1 cellular context compared by ENCODE assay signal in genomic region chr1:237041795-237042466, GRCh38.
TF ChIP-seq lines count a peak whose summit lies in the region.

RYR2 (plus strand) TSS chr1:237042184; CDS start chr1:237042522, 338 bp downstream.

TF ChIP-seq in HEK293, 187 proteins besides CTCF, POLR2A, EP300 and RAD21 (continued from another document and continues in another):
- TF ChIP-seq TSHZ1 (tag by site-specific recombination; IDR thresholded peaks at IDR 0.05; ENCODE audit: borderline replicate concordance) (0 out of 2 replicates have a peak, but pooled peaks have one; percentile 32), ZEB2 (tag by site-specific recombination; IDR thresholded peaks at IDR 0.05) (peak; percentile 98), EGR2 (tag by site-specific recombination; IDR thresholded peaks at IDR 0.05; ENCODE audit: low read depth) (no peak), BCL11A (tag by site-specific recombination; IDR thresholded peaks at IDR 0.05; ENCODE audit: low read depth) (peak; percentile 35; the same call in 1 of the 2 replicates), ZNF214 (tag by site-specific recombination; IDR thresholded peaks at IDR 0.05; ENCODE audit: borderline replicate concordance) (peak; percentile 27; the same call in 1 of the 2 replicates), ZNF157 (tag by site-specific recombination; IDR thresholded peaks at IDR 0.05) (no peak), BCL11B (tag by site-specific recombination; IDR thresholded peaks at IDR 0.05; ENCODE audit: low read depth) (peak; percentile 63; the same call in 1 of the 2 replicates), REPIN1 (tag by site-specific recombination; IDR thresholded peaks at IDR 0.05; ENCODE audit: low read depth) (peak; percentile 37; the same call in 1 of the 2 replicates), KLF7 (tag by site-specific recombination; IDR thresholded peaks at IDR 0.05; ENCODE audit: borderline replicate concordance) (no peak), ZNF843 (tag by site-specific recombination; IDR thresholded peaks at IDR 0.05) (peak; percentile 58; the same call in 1 of the 2 replicates), ZNF596 (tag by site-specific recombination; IDR thresholded peaks at IDR 0.05) (peak; percentile 51; the same call in 1 of the 2 replicates), ZNF114 (tag by site-specific recombination; IDR thresholded peaks at IDR 0.05) (no peak), ZNF792 (tag by site-specific recombination; IDR thresholded peaks at IDR 0.05) (peak; percentile 25; the same call in 1 of the 2 replicates), ZNF670 (tag by site-specific recombination; IDR thresholded peaks at IDR 0.05; ENCODE audit: low read depth) (no peak), ZNF549 (tag by site-specific recombination; IDR thresholded peaks at IDR 0.05) (0 out of 2 replicates have a peak, but pooled peaks have one; percentile 18), ZNF660 (tag by site-specific recombination; IDR thresholded peaks at IDR 0.05) (peak; percentile 63; the same call in 1 of the 2 replicates), ZNF639 (tag by site-specific recombination; IDR thresholded peaks at IDR 0.05) (0 out of 2 replicates have a peak, but pooled peaks have one; percentile 50), KLF17 (tag by site-specific recombination; IDR thresholded peaks at IDR 0.05) (peak; percentile 74), ZNF830 (tag by site-specific recombination; IDR thresholded peaks at IDR 0.05; ENCODE audit: low read depth) (no peak), ZNF202 (tag by site-specific recombination; IDR thresholded peaks at IDR 0.05; ENCODE audit: borderline replicate concordance) (no peak), ZSCAN30 (tag by site-specific recombination; IDR thresholded peaks at IDR 0.05) (0 out of 2 replicates have a peak, but pooled peaks have one; percentile 54), ATF2 (tag by site-specific recombination; IDR thresholded peaks at IDR 0.05; ENCODE audit: low read depth) (0 out of 2 replicates have a peak, but pooled peaks have one; percentile 13), ZNF561 (tag by site-specific recombination; IDR thresholded peaks at IDR 0.05; ENCODE audit: borderline replicate concordance) (peak; percentile 68; the same call in 1 of the 2 replicates), ZNF701 (tag by site-specific recombination; IDR thresholded peaks at IDR 0.05) (no peak), ZNF311 (tag by site-specific recombination; IDR thresholded peaks at IDR 0.05; ENCODE audit: borderline replicate concordance) (no peak), ZNF274 (IDR thresholded peaks at IDR 0.05; ENCODE audit: low read length) (no peak), ZNF274 (tag by site-specific recombination; IDR thresholded peaks at IDR 0.05; ENCODE audit: borderline replicate concordance) (no peak), GLI2 (tag by site-specific recombination; IDR thresholded peaks at IDR 0.05; ENCODE audit: borderline replicate concordance, low read depth) (no peak), ZNF704 (tag by site-specific recombination; IDR thresholded peaks at IDR 0.05) (no peak), ZNF335 (tag by site-specific recombination; conservative IDR thresholded peaks at IDR 0.05) (peak; percentile 64), ZNF747 (tag by site-specific recombination; IDR thresholded peaks at IDR 0.05) (no peak), ZNF24 (tag by site-specific recombination; IDR thresholded peaks at IDR 0.05) (peak; percentile 82), ZNF530 (tag by site-specific recombination; IDR thresholded peaks at IDR 0.05; ENCODE audit: low read depth) (no peak), ZSCAN16 (tag by site-specific recombination; IDR thresholded peaks at IDR 0.05) (no peak), ZBTB48 (tag by site-specific recombination; IDR thresholded peaks at IDR 0.05) (peak; percentile 56; the same call in 1 of the 2 replicates)
- TF ChIP-seq, protein P1, sequence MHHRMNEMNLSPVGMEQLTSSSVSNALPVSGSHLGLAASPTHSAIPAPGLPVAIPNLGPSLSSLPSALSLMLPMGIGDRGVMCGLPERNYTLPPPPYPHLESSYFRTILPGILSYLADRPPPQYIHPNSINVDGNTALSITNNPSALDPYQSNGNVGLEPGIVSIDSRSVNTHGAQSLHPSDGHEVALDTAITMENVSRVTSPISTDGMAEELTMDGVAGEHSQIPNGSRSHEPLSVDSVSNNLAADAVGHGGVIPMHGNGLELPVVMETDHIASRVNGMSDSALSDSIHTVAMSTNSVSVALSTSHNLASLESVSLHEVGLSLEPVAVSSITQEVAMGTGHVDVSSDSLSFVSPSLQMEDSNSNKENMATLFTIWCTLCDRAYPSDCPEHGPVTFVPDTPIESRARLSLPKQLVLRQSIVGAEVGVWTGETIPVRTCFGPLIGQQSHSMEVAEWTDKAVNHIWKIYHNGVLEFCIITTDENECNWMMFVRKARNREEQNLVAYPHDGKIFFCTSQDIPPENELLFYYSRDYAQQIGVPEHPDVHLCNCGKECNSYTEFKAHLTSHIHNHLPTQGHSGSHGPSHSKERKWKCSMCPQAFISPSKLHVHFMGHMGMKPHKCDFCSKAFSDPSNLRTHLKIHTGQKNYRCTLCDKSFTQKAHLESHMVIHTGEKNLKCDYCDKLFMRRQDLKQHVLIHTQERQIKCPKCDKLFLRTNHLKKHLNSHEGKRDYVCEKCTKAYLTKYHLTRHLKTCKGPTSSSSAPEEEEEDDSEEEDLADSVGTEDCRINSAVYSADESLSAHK (tag by site-specific recombination; IDR thresholded peaks at IDR 0.05) = no peak; the same call in 1 of the 2 replicates
- TF ChIP-seq, protein P2, sequence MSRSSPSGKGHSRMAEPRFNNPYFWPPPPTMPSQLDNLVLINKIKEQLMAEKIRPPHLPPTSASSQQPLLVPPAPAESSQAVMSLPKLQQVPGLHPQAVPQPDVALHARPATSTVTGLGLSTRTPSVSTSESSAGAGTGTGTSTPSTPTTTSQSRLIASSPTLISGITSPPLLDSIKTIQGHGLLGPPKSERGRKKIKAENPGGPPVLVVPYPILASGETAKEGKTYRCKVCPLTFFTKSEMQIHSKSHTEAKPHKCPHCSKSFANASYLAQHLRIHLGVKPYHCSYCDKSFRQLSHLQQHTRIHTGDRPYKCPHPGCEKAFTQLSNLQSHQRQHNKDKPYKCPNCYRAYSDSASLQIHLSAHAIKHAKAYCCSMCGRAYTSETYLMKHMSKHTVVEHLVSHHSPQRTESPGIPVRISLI (tag by site-specific recombination; IDR thresholded peaks at IDR 0.05) = no peak
- TF ChIP-seq, protein P3, sequence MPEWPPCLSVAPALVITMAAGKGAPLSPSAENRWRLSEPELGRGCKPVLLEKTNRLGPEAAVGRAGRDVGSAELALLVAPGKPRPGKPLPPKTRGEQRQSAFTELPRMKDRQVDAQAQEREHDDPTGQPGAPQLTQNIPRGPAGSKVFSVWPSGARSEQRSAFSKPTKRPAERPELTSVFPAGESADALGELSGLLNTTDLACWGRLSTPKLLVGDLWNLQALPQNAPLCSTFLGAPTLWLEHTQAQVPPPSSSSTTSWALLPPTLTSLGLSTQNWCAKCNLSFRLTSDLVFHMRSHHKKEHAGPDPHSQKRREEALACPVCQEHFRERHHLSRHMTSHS (tag by site-specific recombination; IDR thresholded peaks at IDR 0.05) = no peak
- TF ChIP-seq, protein P4, sequence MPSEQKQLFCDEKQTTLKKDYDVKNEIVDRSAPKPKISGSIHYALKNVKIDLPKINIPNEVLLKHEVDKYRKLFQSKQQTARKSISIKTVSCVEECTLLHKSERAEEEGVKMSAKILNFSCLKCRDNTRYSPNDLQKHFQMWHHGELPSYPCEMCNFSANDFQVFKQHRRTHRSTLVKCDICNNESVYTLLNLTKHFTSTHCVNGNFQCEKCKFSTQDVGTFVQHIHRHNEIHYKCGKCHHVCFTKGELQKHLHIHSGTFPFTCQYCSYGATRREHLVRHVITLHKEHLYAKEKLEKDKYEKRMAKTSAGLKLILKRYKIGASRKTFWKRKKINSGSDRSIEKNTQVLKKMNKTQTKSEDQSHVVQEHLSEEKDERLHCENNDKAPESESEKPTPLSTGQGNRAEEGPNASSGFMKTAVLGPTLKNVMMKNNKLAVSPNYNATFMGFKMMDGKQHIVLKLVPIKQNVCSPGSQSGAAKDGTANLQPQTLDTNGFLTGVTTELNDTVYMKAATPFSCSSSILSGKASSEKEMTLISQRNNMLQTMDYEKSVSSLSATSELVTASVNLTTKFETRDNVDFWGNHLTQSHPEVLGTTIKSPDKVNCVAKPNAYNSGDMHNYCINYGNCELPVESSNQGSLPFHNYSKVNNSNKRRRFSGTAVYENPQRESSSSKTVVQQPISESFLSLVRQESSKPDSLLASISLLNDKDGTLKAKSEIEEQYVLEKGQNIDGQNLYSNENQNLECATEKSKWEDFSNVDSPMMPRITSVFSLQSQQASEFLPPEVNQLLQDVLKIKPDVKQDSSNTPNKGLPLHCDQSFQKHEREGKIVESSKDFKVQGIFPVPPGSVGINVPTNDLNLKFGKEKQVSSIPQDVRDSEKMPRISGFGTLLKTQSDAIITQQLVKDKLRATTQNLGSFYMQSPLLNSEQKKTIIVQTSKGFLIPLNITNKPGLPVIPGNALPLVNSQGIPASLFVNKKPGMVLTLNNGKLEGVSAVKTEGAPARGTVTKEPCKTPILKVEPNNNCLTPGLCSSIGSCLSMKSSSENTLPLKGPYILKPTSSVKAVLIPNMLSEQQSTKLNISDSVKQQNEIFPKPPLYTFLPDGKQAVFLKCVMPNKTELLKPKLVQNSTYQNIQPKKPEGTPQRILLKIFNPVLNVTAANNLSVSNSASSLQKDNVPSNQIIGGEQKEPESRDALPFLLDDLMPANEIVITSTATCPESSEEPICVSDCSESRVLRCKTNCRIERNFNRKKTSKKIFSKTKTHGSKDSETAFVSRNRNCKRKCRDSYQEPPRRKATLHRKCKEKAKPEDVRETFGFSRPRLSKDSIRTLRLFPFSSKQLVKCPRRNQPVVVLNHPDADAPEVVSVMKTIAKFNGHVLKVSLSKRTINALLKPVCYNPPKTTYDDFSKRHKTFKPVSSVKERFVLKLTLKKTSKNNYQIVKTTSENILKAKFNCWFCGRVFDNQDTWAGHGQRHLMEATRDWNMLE (tag by site-specific recombination; conservative IDR thresholded peaks at IDR 0.05; ENCODE audit: low read depth) = peak; percentile 36; the same call in 1 of the 2 replicates
